Comparison of ENCODE assay signal across 8 cellular contexts in genomic region chr1:27137022-27137542, GRCh38. TPM values are rescaled to one million over a fixed set of nuclear protein-coding genes. Genes with fewer than 3 reads are reported as not detected.
DNase-seq lines count a peak whose midpoint lies in the region; ATAC-seq and TF ChIP-seq lines count a peak whose summit lies in the region.

No MANE protein-coding gene starts in this region.

- no peaks in the 10 kb centered on the region for H3K9me3 ChIP-seq in cardiac muscle cell (ENCODE audit: low read depth)

- no peak for TF ChIP-seq CTCF in cardiac muscle cell (IDR thresholded peaks at IDR 0.05; ENCODE audit: low read depth, low read length)

- H3K27me3 ChIP-seq in cardiac muscle cell = no peaks in the 10 kb centered on the region

- peaks cover 21% of the 10 kb centered on the region for H3K4me1 ChIP-seq in cardiac muscle cell (ENCODE audit: low read depth)

- no peak for ATAC-seq in HG02884 (IDR thresholded peaks at IDR 0.05; ENCODE audit: unreplicated experiment)
- no peak for ATAC-seq in GM21528 (IDR thresholded peaks at IDR 0.05; ENCODE audit: low FRiP score, unreplicated experiment)

- H3K4me3 ChIP-seq in cardiac muscle cell = no peak overlapping the region

- H3K27ac ChIP-seq in cardiac muscle cell = peak overlapping the region; percentile 49

- DNase-seq in EL = peak; percentile 41
- peak; percentile 80 for DNase-seq in NCI-H2171 (lab: John Stamatoyannopoulos, UW)
- DNase-seq in activated CD8-positive, alpha-beta memory T cell treated with anti-CD3 and anti-CD28 coated beads, Interleukin-2, amount 50 U/mL, for 4 hours = peak; percentile 73
- DNase-seq in cardiac muscle cell (ENCODE audit: low read depth in 1 of 2, low spot score in 1 of 2) = no peak
- peak; percentile 56 to 72 (median 64) for DNase-seq in stimulated activated CD4-positive, alpha-beta T cell treated with anti-CD3 and anti-CD28 coated beads, Interleukin-1b, Interleukin-23, amount 100 ng/mL, for 24 hours (ENCODE audit: low read depth in 4 of 4, low spot score in 1 of 4)
- no peak for DNase-seq in dedifferentiated amniotic fluid mesenchymal stem cell (ENCODE audit: extremely low spot score)

- H3K36me3 ChIP-seq in cardiac muscle cell = no peaks in the 10 kb centered on the region

RNA-seq across cellular contexts. Expression of gene SLC9A1, which starts 17.8 kb away (rescaled TPM):
- 10.9 and 13.9 TPM in 2 replicates for total RNA-seq in cardiac muscle cell
- 18.7 and 19.4 TPM in 2 replicates for polyA plus RNA-seq in cardiac muscle cell

Comparison
In these comparisons a context has a peak if more than half of its experiments do, and no peak if none do; other contexts are left out.
1. DNase-seq: peak in EL (single experiment), NCI-H2171 (single experiment), activated CD8-positive, alpha-beta memory T cell treated with anti-CD3 and anti-CD28 coated beads, Interleukin-2, amount 50 U/mL, for 4 hours (single experiment) and stimulated activated CD4-positive, alpha-beta T cell treated with anti-CD3 and anti-CD28 coated beads, Interleukin-1b, Interleukin-23, amount 100 ng/mL, for 24 hours (4 of 4); none in cardiac muscle cell (0 of 2) and dedifferentiated amniotic fluid mesenchymal stem cell (single experiment).